In genomic region chr1:118785246-118785645, GRCh38 we compare ENCODE assay signal across 9 cellular contexts.
DNase-seq lines count a peak whose midpoint lies in the region; ATAC-seq lines count a peak whose summit lies in the region.
"Had no signal": no experiment of that assay in that cellular context is flagged by ENCODE, and none has a peak within 500 bp of the region (broad histone marks: within the 10 kb centered on the region; RNA-seq: fewer than 3 reads in every experiment).

No MANE protein-coding gene starts in this region.

- peak; percentile 62 for ATAC-seq in sciatic nerve
- ATAC-seq in GM18517 (IDR thresholded peaks at IDR 0.05; ENCODE audit: unreplicated experiment): no peak

- intact Hi-C loops in sciatic nerve (cut with DNase I): no loop called here

- DNase-seq in GF-D8 (lab: John Stamatoyannopoulos, UW): peak; percentile 14
- DNase-seq in M059J (ENCODE audit: low read depth): peak; percentile 71
- peak; percentile 20 for DNase-seq in astrocyte of the hippocampus (ENCODE audit: low read depth, low spot score)
- DNase-seq in sciatic nerve (ENCODE audit: low spot score): peak; percentile 67
- no peak for DNase-seq in activated CD4-positive, alpha-beta T cell treated with anti-CD3 and anti-CD28 coated beads, Interleukin-2, amount 50 U/mL, for 48 hours
- DNase-seq in globus pallidus (ENCODE audit: low spot score): no peak
- DNase-seq: head of caudate nucleus, testis had no signal

Comparison
In these comparisons a context has a peak if more than half of its experiments do, and no peak if none do; other contexts are left out.
1. DNase-seq: peak in GF-D8 (single experiment), M059J (single experiment), astrocyte of the hippocampus (single experiment) and sciatic nerve (single experiment); none in activated CD4-positive, alpha-beta T cell treated with anti-CD3 and anti-CD28 coated beads, Interleukin-2, amount 50 U/mL, for 48 hours (0 of 2) and globus pallidus (single experiment).